22 cellular contexts compared by ENCODE assay signal in genomic region chr14:90717916-90718315, GRCh38.
A peak's percentile ranks its signal among the peaks of the same experiment; 100 is the strongest.
DNase-seq lines count a peak whose midpoint lies in the region; ATAC-seq, FAIRE-seq and TF ChIP-seq lines count a peak whose summit lies in the region.
"Had no signal": no experiment of that assay in that cellular context is flagged by ENCODE, and none has a peak within 500 bp of the region (broad histone marks: within the 10 kb centered on the region; RNA-seq: fewer than 3 reads in every experiment).

No MANE protein-coding gene starts in this region.

- TF ChIP-seq CTCF in GM23338 (conservative IDR thresholded peaks at IDR 0.05; ENCODE audit: low read depth in 2 of 2) (no peak), astrocyte (IDR thresholded peaks at IDR 0.05; ENCODE audit: insufficient read depth, low read depth, low read length) (no peak), lower leg skin (IDR thresholded peaks at IDR 0.05) (no peak)

- H3K27ac Mint-ChIP-seq in GM23338 (no peak overlapping the region), astrocyte (ENCODE audit: unreplicated experiment) (peak overlapping the region; percentile 37)
- H3K27ac Mint-ChIP-seq in T-helper 2 cell treated with Interferon-gamma antibody and Interleukin-4, amounts not matched to agents 5 μg/mL and 100 μg/mL, for 36 hours: no peak overlapping the region
- H3K27ac Mint-ChIP-seq: activated CD8-positive, alpha-beta T cell treated with anti-CD3 and anti-CD28 coated beads for 36 hours; activated naive CD8-positive, alpha-beta T cell treated with anti-CD3 and anti-CD28 coated beads for 36 hours; naive thymus-derived CD4-positive, alpha-beta T cell had no signal

- DNase-seq in GM23338 (ENCODE audit: low spot score) (peak; percentile 31), astrocyte (ENCODE audit: low read depth) (peak; percentile 79), fibroblast of peridontal ligament (ENCODE audit: extremely low read depth) (peak; percentile 68), skeletal muscle cell (ENCODE audit: low read depth) (peak; percentile 37), lower leg skin (ENCODE audit: low spot score in 2 of 2) (no peak), C1 segment of cervical spinal cord (lab: John Stamatoyannopoulos, UW) (no peak), inferior parietal cortex (ENCODE audit: extremely low spot score) (no peak)
- DNase-seq in T-helper 2 cell treated with Interferon-gamma antibody and Interleukin-4, amounts not matched to agents 5 μg/mL and 100 μg/mL, for 36 hours (ENCODE audit: low spot score): no peak
- DNase-seq: activated CD8-positive, alpha-beta T cell treated with anti-CD3 and anti-CD28 coated beads for 36 hours; activated naive CD8-positive, alpha-beta T cell treated with anti-CD3 and anti-CD28 coated beads for 36 hours; activated T-cell treated with anti-CD3 and anti-CD28 coated beads, Interleukin-2, amount 50 U/mL, for 48 hours; H9; naive thymus-derived CD4-positive, alpha-beta T cell; NCI-H1436 treated with DMSO at 0.1 percent for 48 hours; NCI-H226; stimulated activated CD4-positive, alpha-beta T cell treated with anti-CD3 and anti-CD28 coated beads, Interleukin-15, amount 100 ng/mL, for 24 hours; stimulated activated naive CD4-positive, alpha-beta T cell; T-helper 1 cell; tibial artery; WERI-Rb-1 had no signal

- peaks cover 5% of the 10 kb centered on the region; the same call in 1 of the 2 replicates for H3K9me2 ChIP-seq in GM23338 (ENCODE audit: insufficient read depth)

- H3K36me3 ChIP-seq in GM23338 (ENCODE audit: insufficient read depth) (no peaks in the 10 kb centered on the region), astrocyte (ENCODE audit: insufficient read depth, low read length) (no peaks in the 10 kb centered on the region)

- H3K27me3 Mint-ChIP-seq in GM23338 (ENCODE audit: insufficient read depth, low read depth, poor library complexity) (peaks cover 6% of the 10 kb centered on the region), astrocyte (ENCODE audit: low read depth, unreplicated experiment) (no peaks in the 10 kb centered on the region)
- peaks cover 13% of the 10 kb centered on the region for H3K27me3 Mint-ChIP-seq in T-helper 2 cell treated with Interferon-gamma antibody and Interleukin-4, amounts not matched to agents 5 μg/mL and 100 μg/mL, for 36 hours (ENCODE audit: low read depth)
- H3K27me3 Mint-ChIP-seq: activated CD8-positive, alpha-beta T cell treated with anti-CD3 and anti-CD28 coated beads for 36 hours; activated naive CD8-positive, alpha-beta T cell treated with anti-CD3 and anti-CD28 coated beads for 36 hours had no signal

- peak overlapping the region; percentile 61; the same call in 1 of the 2 replicates for H3K4me2 ChIP-seq in GM23338
- peak overlapping the region; percentile 17 for H3K4me2 ChIP-seq in astrocyte (ENCODE audit: low read length)
- H3K4me2 ChIP-seq: BLaER1 had no signal

- H3K9me3 Mint-ChIP-seq in GM23338 (no peaks in the 10 kb centered on the region), astrocyte (ENCODE audit: unreplicated experiment) (no peaks in the 10 kb centered on the region)
- H3K9me3 Mint-ChIP-seq in T-helper 2 cell treated with Interferon-gamma antibody and Interleukin-4, amounts not matched to agents 5 μg/mL and 100 μg/mL, for 36 hours: no peaks in the 10 kb centered on the region
- H3K9me3 Mint-ChIP-seq: activated CD8-positive, alpha-beta T cell treated with anti-CD3 and anti-CD28 coated beads for 36 hours; activated naive CD8-positive, alpha-beta T cell treated with anti-CD3 and anti-CD28 coated beads for 36 hours; H9; naive thymus-derived CD4-positive, alpha-beta T cell had no signal

- H2AFZ ChIP-seq in GM23338 (no peak overlapping the region), astrocyte (ENCODE audit: low read depth, low read length) (no peak overlapping the region)

- no peak for FAIRE-seq in astrocyte (lab: Jason Lieb, UNC)

- 69 to 72% methylated on average over 3 of the region's 3 CpGs for WGBS in lower leg skin, 2 donors

- H3K9ac ChIP-seq in astrocyte (ENCODE audit: low read length): no peak overlapping the region
- H3K9ac ChIP-seq: BLaER1 had no signal

- intact Hi-C loops in lower leg skin (cut with DNase I; ENCODE audit: low total_unique reads): no loop called here

- no peaks in the 10 kb centered on the region for H3K79me2 ChIP-seq in GM23338 (replicated peaks; ENCODE audit: insufficient read depth)
- no peaks in the 10 kb centered on the region for H3K79me2 ChIP-seq in astrocyte (ENCODE audit: insufficient read depth, low read length)

- TF ChIP-seq POLR2A in lower leg skin (IDR thresholded peaks at IDR 0.05): no peak

- H3K27ac ChIP-seq in GM23338 (ENCODE audit: low read depth) (0 out of 2 replicates have a peak overlapping the region, but pooled peaks have one; percentile 47), astrocyte (ENCODE audit: low read depth, low read length) (no peak overlapping the region)
- H3K27ac ChIP-seq: BLaER1, tibial artery, WERI-Rb-1 had no signal

- H3K4me1 ChIP-seq in GM23338 (ENCODE audit: insufficient read depth): peaks cover 12% of the 10 kb centered on the region
- peaks cover 9% of the 10 kb centered on the region for H3K4me1 ChIP-seq in astrocyte (ENCODE audit: insufficient read depth, low read length)

- H3K27me3 ChIP-seq in GM23338 (ENCODE audit: insufficient read depth) (no peaks in the 10 kb centered on the region), astrocyte (ENCODE audit: insufficient read depth, low read length) (no peaks in the 10 kb centered on the region)
- H3K27me3 ChIP-seq: BLaER1, tibial artery had no signal

- H3K4me3 Mint-ChIP-seq in GM23338 (no peak overlapping the region), astrocyte (ENCODE audit: unreplicated experiment) (no peak overlapping the region)
- H3K4me3 Mint-ChIP-seq in T-helper 2 cell treated with Interferon-gamma antibody and Interleukin-4, amounts not matched to agents 5 μg/mL and 100 μg/mL, for 36 hours: no peak overlapping the region
- H3K4me3 Mint-ChIP-seq: activated CD8-positive, alpha-beta T cell treated with anti-CD3 and anti-CD28 coated beads for 36 hours; activated naive CD8-positive, alpha-beta T cell treated with anti-CD3 and anti-CD28 coated beads for 36 hours; H9; naive thymus-derived CD4-positive, alpha-beta T cell had no signal

- no peaks in the 10 kb centered on the region for H3K36me3 Mint-ChIP-seq in GM23338 (ENCODE audit: low read depth)
- peaks cover 11% of the 10 kb centered on the region for H3K36me3 Mint-ChIP-seq in astrocyte (ENCODE audit: low read depth, unreplicated experiment)
- no peaks in the 10 kb centered on the region for H3K36me3 Mint-ChIP-seq in T-helper 2 cell treated with Interferon-gamma antibody and Interleukin-4, amounts not matched to agents 5 μg/mL and 100 μg/mL, for 36 hours (ENCODE audit: low read depth)
- H3K36me3 Mint-ChIP-seq: activated naive CD8-positive, alpha-beta T cell treated with anti-CD3 and anti-CD28 coated beads for 36 hours; naive thymus-derived CD4-positive, alpha-beta T cell had no signal

- no peaks in the 10 kb centered on the region for H3K9me3 ChIP-seq in astrocyte (ENCODE audit: insufficient read depth, low read depth, low read length)
- H3K9me3 ChIP-seq: BLaER1, tibial artery had no signal

- no peaks in the 10 kb centered on the region for H4K20me1 ChIP-seq in GM23338 (replicated peaks; ENCODE audit: insufficient read depth)
- H4K20me1 ChIP-seq in astrocyte (ENCODE audit: insufficient read depth, low read length): peaks cover 9% of the 10 kb centered on the region
- H4K20me1 ChIP-seq: BLaER1 had no signal

- H3K4me3 ChIP-seq in GM23338: no peak overlapping the region
- no peak overlapping the region for H3K4me3 ChIP-seq in astrocyte (ENCODE audit: insufficient read depth, low read depth, low read length)
- no peak overlapping the region for H3K4me3 ChIP-seq in skeletal muscle cell (ENCODE audit: low read depth, low read length)
- no peak overlapping the region for H3K4me3 ChIP-seq in lower leg skin (ENCODE audit: low read depth, poor library complexity, severe bottlenecking)
- H3K4me3 ChIP-seq: BLaER1, lung, tibial artery had no signal

- H3F3A ChIP-seq in GM23338 (replicated peaks; ENCODE audit: low read depth): no peaks in the 10 kb centered on the region

- H3K4me1 Mint-ChIP-seq in GM23338 (peaks cover 39% of the 10 kb centered on the region), astrocyte (ENCODE audit: low read depth, unreplicated experiment) (peaks cover 28% of the 10 kb centered on the region)
- no peaks in the 10 kb centered on the region for H3K4me1 Mint-ChIP-seq in T-helper 2 cell treated with Interferon-gamma antibody and Interleukin-4, amounts not matched to agents 5 μg/mL and 100 μg/mL, for 36 hours (ENCODE audit: low read depth)
- H3K4me1 Mint-ChIP-seq: naive thymus-derived CD4-positive, alpha-beta T cell had no signal

- ATAC-seq in GM23338: no peak
- ATAC-seq: activated CD8-positive, alpha-beta T cell treated with anti-CD3 and anti-CD28 coated beads for 36 hours; naive thymus-derived CD4-positive, alpha-beta T cell had no signal

TF ChIP-seq in GM23338, 12 proteins besides CTCF, POLR2A, EP300 and RAD21 (continues in another document):
- no peak for TF ChIP-seq ZNF331 (CRISPR knock-in tag; IDR thresholded peaks at IDR 0.05; ENCODE audit: low read depth)
- TF ChIP-seq JUNB (IDR thresholded peaks at IDR 0.05; ENCODE audit: unreplicated experiment): no peak
- TF ChIP-seq REST (IDR thresholded peaks at IDR 0.05; ENCODE audit: unreplicated experiment): no peak
- TF ChIP-seq NANOG (IDR thresholded peaks at IDR 0.05; ENCODE audit: borderline replicate concordance): no peak
- no peak for TF ChIP-seq POLR2AphosphoS5 (IDR thresholded peaks at IDR 0.05; ENCODE audit: low read depth)

Comparison
In these comparisons a context has a peak if more than half of its experiments do, and no peak if none do; other contexts are left out.
1. DNase-seq: peak in GM23338 (single experiment), astrocyte (single experiment), fibroblast of peridontal ligament (single experiment) and skeletal muscle cell (single experiment); none in lower leg skin (0 of 2), C1 segment of cervical spinal cord (0 of 14), inferior parietal cortex (single experiment) and T-helper 2 cell treated with Interferon-gamma antibody and Interleukin-4, amounts not matched to agents 5 μg/mL and 100 μg/mL, for 36 hours (single experiment).